24 cellular contexts compared by ENCODE assay signal in the genomic region with DNA sequence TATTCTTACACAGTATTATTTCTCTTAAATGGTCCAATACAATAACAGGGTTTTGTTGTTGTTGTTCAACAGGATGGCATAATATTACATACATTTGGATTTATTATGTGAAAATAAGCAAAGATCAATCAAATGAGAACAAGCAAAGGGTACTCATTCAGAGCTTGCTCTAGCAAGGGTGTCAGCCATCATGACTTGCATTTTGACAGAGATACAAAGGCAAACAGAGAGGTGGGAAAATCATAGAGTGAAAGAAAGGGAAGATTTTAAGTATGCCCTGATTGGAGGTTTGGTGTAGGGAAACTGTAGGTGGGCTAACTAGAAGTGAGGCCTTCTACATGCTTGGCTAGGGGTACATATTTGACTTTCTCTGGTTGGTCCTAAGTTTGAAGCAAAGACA.
DNase-seq lines count a peak whose midpoint lies in the region; ATAC-seq, FAIRE-seq and TF ChIP-seq lines count a peak whose summit lies in the region.
"Had no signal": no experiment of that assay in that cellular context is flagged by ENCODE, and none has a peak within 500 bp of the region (broad histone marks: within the 10 kb centered on the region; RNA-seq: fewer than 3 reads in every experiment).

No MANE protein-coding gene starts in this region.

- no peaks in the 10 kb centered on the region for H3K9me1 ChIP-seq in K562 (ENCODE audit: control insufficient read depth, insufficient read depth, low read length)

- no peaks in the 10 kb centered on the region for H3K27me3 Mint-ChIP-seq in GM23338 (ENCODE audit: insufficient read depth, low read depth, poor library complexity)
- H3K27me3 Mint-ChIP-seq: CD4-positive, alpha-beta T cell; CD8-positive, alpha-beta memory T cell had no signal

- no peak overlapping the region for H4K8ac ChIP-seq in neuronal stem cell (ENCODE audit: low read depth, low read length)

- H2BK120ac ChIP-seq in neuronal stem cell (ENCODE audit: low read depth, low read length): no peak overlapping the region

- no peak for FAIRE-seq in HepG2 (lab: Jason Lieb, UNC)
- FAIRE-seq in K562 (lab: Jason Lieb, UNC): no peak
- FAIRE-seq: D721Med, G401.6, GM12892, GM19239, H54 had no signal

- H2BK12ac ChIP-seq in neuronal stem cell (ENCODE audit: low read length): no peak overlapping the region

- no peak overlapping the region for H2BK15ac ChIP-seq in neuronal stem cell (ENCODE audit: low read length)

- no peak overlapping the region for H3K4me3 ChIP-seq in HepG2 (replicated peaks in 1 of 3; ENCODE audit: insufficient read depth in 1 of 3, low read depth in 2 of 3, low read length in 3 of 3)
- no peak overlapping the region for H3K4me3 ChIP-seq in right lobe of liver
- no peak overlapping the region for H3K4me3 ChIP-seq in GM23338
- H3K4me3 ChIP-seq in K562: no peak overlapping the region
- H3K4me3 ChIP-seq in neuronal stem cell (ENCODE audit: low read length in 2 of 2): no peak overlapping the region
- H3K4me3 ChIP-seq in left ventricle myocardium inferior: no peak overlapping the region
- no peak overlapping the region for H3K4me3 ChIP-seq in thyroid gland (replicated peaks in 1 of 3)
- H3K4me3 ChIP-seq: BLaER1 treated with 17β-estradiol and CSF1 and Interleukin-3, amounts not matched to agents 10 nM and 100 nM; GM23248; HAP-1 had no signal

- no TSS peak for BruUV-seq in HepG2 (replicated peaks; lab: Mats Ljungman, UMichigan)
- BruUV-seq in K562 (replicated peaks; lab: Mats Ljungman, UMichigan): no TSS peak

- in situ Hi-C loops in HepG2 (cut with HindIII; ENCODE audit: extremely low pct_ligation_motif_present, low pct_unique_long_range_greater_than_20kb): no loop called here
- in situ Hi-C loops in K562 (cut with MboI): no loop called here

- H3K79me1 ChIP-seq in neuronal stem cell (ENCODE audit: low read depth, low read length): no peaks in the 10 kb centered on the region

- no peaks in the 10 kb centered on the region for H3K4me1 Mint-ChIP-seq in GM23338
- H3K4me1 Mint-ChIP-seq: CD14-positive monocyte; CD8-positive, alpha-beta memory T cell had no signal

- H3K9me3 ChIP-seq in HepG2 (ENCODE audit: low read length) (no peaks in the 10 kb centered on the region), right lobe of liver (no peaks in the 10 kb centered on the region), K562 (replicated peaks; ENCODE audit: control insufficient read depth, insufficient read depth, low read depth, low read length) (peaks cover 3% of the 10 kb centered on the region; the same call in 1 of the 2 replicates), neuronal stem cell (replicated peaks in 1 of 2; ENCODE audit: control insufficient read depth in 2 of 2, insufficient read depth in 1 of 2, low read depth in 1 of 2, low read length in 2 of 2) (no peaks in the 10 kb centered on the region), left ventricle myocardium inferior (replicated peaks) (no peaks in the 10 kb centered on the region), thyroid gland (no peaks in the 10 kb centered on the region)
- H3K9me3 ChIP-seq: BE2C; BLaER1 treated with 17β-estradiol and CSF1 and Interleukin-3, amounts not matched to agents 10 nM and 100 nM; HAP-1 had no signal

- no peak overlapping the region for H3K9ac ChIP-seq in HepG2 (ENCODE audit: insufficient read depth, low read depth, low read length)
- H3K9ac ChIP-seq in K562 (ENCODE audit: insufficient read depth in 1 of 2, low read depth in 2 of 2, low read length in 2 of 2): no peak overlapping the region
- no peak overlapping the region for H3K9ac ChIP-seq in neuronal stem cell (ENCODE audit: low read depth, low read length, poor library complexity)
- H3K9ac ChIP-seq: BLaER1 treated with 17β-estradiol and CSF1 and Interleukin-3, amounts not matched to agents 10 nM and 100 nM; GM23248 had no signal

- no peaks in the 10 kb centered on the region for H3K36me3 Mint-ChIP-seq in GM23338 (ENCODE audit: low read depth)
- H3K36me3 Mint-ChIP-seq: CD14-positive monocyte; CD8-positive, alpha-beta memory T cell had no signal

- H4K91ac ChIP-seq in neuronal stem cell (ENCODE audit: low read depth, low read length, poor library complexity): no peak overlapping the region

- POLR2A ChIA-PET in HepG2 (lab: Yijun Ruan, JAX) (no interaction called here), K562 (lab: Yijun Ruan, JAX) (interaction anchor here (1.0 kb wide), 1 partner anchor 28 kb away, joined by 3 read pairs; no protein-coding TSS in a partner anchor)

- no peak overlapping the region for H3K23ac ChIP-seq in neuronal stem cell (ENCODE audit: low read depth, low read length, poor library complexity)

- DNase-seq in HepG2 (ENCODE audit: low spot score) (no peak), right lobe of liver (no peak), GM23338 (ENCODE audit: low spot score) (no peak), K562 (ENCODE audit: extremely low read depth in 1 of 4, low spot score in 3 of 4) (no peak), neuronal stem cell (ENCODE audit: low spot score) (no peak), left ventricle myocardium inferior (no peak), thyroid gland (no peak)
- DNase-seq: ACHN; AML-193; BE2C; CD4-positive, alpha-beta T cell; CD8-positive, alpha-beta memory T cell; DMS 273 treated with DMSO at 0.1 percent for 48 hours; DND-41; GM23248 had no signal

- H3K14ac ChIP-seq in neuronal stem cell (ENCODE audit: low read length): no peak overlapping the region

- TF ChIP-seq POLR2A in HepG2 (IDR thresholded peaks at IDR 0.05; ENCODE audit: insufficient read depth in 1 of 2, low read depth in 2 of 2, low read length in 2 of 2): no peak
- TF ChIP-seq POLR2A in right lobe of liver (IDR thresholded peaks at IDR 0.05): no peak
- no peak for TF ChIP-seq POLR2A in K562 (conservative IDR thresholded peaks at IDR 0.05)
- TF ChIP-seq POLR2A in thyroid gland (IDR thresholded peaks at IDR 0.05): no peak

- no peak for TF ChIP-seq EP300 in HepG2 (IDR thresholded peaks at IDR 0.05; ENCODE audit: low read depth in 2 of 2, low read length in 2 of 2)
- TF ChIP-seq EP300 in HepG2 (CRISPR knock-in tag; IDR thresholded peaks at IDR 0.05; ENCODE audit: borderline replicate concordance): no peak
- no peak for TF ChIP-seq EP300 in K562 (IDR thresholded peaks at IDR 0.05; ENCODE audit: low read length)

- no peaks in the 10 kb centered on the region; a peak in 1 of 5 replicates for H3K27me3 ChIP-seq in HepG2 (ENCODE audit: control insufficient read depth in 1 of 2, insufficient read depth in 2 of 2, low read length in 2 of 2)
- H3K27me3 ChIP-seq in right lobe of liver: no peaks in the 10 kb centered on the region
- no peaks in the 10 kb centered on the region for H3K27me3 ChIP-seq in GM23338 (ENCODE audit: insufficient read depth)
- no peaks in the 10 kb centered on the region for H3K27me3 ChIP-seq in K562 (ENCODE audit: control insufficient read depth in 2 of 2, insufficient read depth in 2 of 2, low read length in 2 of 2)
- H3K27me3 ChIP-seq in neuronal stem cell (ENCODE audit: control insufficient read depth in 3 of 3, insufficient read depth in 3 of 3, low read depth in 1 of 3, low read length in 3 of 3): no peaks in the 10 kb centered on the region
- H3K27me3 ChIP-seq in left ventricle myocardium inferior (ENCODE audit: low read depth): no peaks in the 10 kb centered on the region
- no peaks in the 10 kb centered on the region for H3K27me3 ChIP-seq in thyroid gland
- H3K27me3 ChIP-seq: BE2C; BLaER1 treated with 17β-estradiol and CSF1 and Interleukin-3, amounts not matched to agents 10 nM and 100 nM had no signal

- ATAC-seq in HepG2: no peak
- ATAC-seq in right lobe of liver: no peak
- ATAC-seq in GM23338: no peak
- no peak for ATAC-seq in K562
- no peak for ATAC-seq in GM18502 (IDR thresholded peaks at IDR 0.05; ENCODE audit: poor library complexity, unreplicated experiment)

- 0 out of 2 replicates have a peak overlapping the region, but pooled peaks have one; percentile 2 for H3K27ac Mint-ChIP-seq in GM23338
- H3K27ac Mint-ChIP-seq: CD14-positive monocyte; CD4-positive, alpha-beta T cell; CD8-positive, alpha-beta memory T cell had no signal

- CTCF ChIA-PET in HepG2 (lab: Yijun Ruan, JAX; ENCODE audit: low intra/inter-chr PET ratio, low total read pairs) (no interaction called here), K562 (lab: Yijun Ruan, JAX; ENCODE audit: low intra/inter-chr PET ratio) (no interaction called here)

- no peak overlapping the region for H3K4me3 Mint-ChIP-seq in GM23338
- H3K4me3 Mint-ChIP-seq: CD14-positive monocyte; CD4-positive, alpha-beta T cell; CD8-positive, alpha-beta memory T cell had no signal

- no peak overlapping the region for H2AFZ ChIP-seq in HepG2 (ENCODE audit: low read length)
- peak overlapping the region; percentile 57; the same call in 1 of the 2 replicates for H2AFZ ChIP-seq in GM23338
- H2AFZ ChIP-seq in K562 (ENCODE audit: low read depth, low read length): no peak overlapping the region
- peak overlapping the region; percentile 68 for H2AFZ ChIP-seq in neuronal stem cell (ENCODE audit: low read length)
- H2AFZ ChIP-seq: GM23248 had no signal

- no peaks in the 10 kb centered on the region for H4K20me1 ChIP-seq in HepG2 (ENCODE audit: insufficient read depth, low read length)
- H4K20me1 ChIP-seq in GM23338 (replicated peaks; ENCODE audit: insufficient read depth): no peaks in the 10 kb centered on the region
- no peaks in the 10 kb centered on the region for H4K20me1 ChIP-seq in K562 (replicated peaks; ENCODE audit: control insufficient read depth, insufficient read depth, low read length)
- H4K20me1 ChIP-seq: BLaER1 treated with 17β-estradiol and CSF1 and Interleukin-3, amounts not matched to agents 10 nM and 100 nM had no signal

- H3K4me1 ChIP-seq in HepG2 (ENCODE audit: insufficient read depth, low read length) (no peaks in the 10 kb centered on the region), right lobe of liver (no peaks in the 10 kb centered on the region), GM23338 (ENCODE audit: insufficient read depth) (no peaks in the 10 kb centered on the region), K562 (replicated peaks in 1 of 2; ENCODE audit: control insufficient read depth in 2 of 2, insufficient read depth in 2 of 2, low read length in 2 of 2) (no peaks in the 10 kb centered on the region), neuronal stem cell (ENCODE audit: control insufficient read depth in 2 of 2, insufficient read depth in 1 of 2, low read depth in 1 of 2, low read length in 2 of 2) (no peaks in the 10 kb centered on the region), left ventricle myocardium inferior (no peaks in the 10 kb centered on the region), thyroid gland (no peaks in the 10 kb centered on the region)
- H3K4me1 ChIP-seq: BE2C, HAP-1 had no signal

- H3K36me3 ChIP-seq in HepG2 (replicated peaks in 1 of 2; ENCODE audit: control insufficient read depth in 1 of 2, insufficient read depth in 2 of 2, low read length in 2 of 2) (no peaks in the 10 kb centered on the region), right lobe of liver (no peaks in the 10 kb centered on the region), GM23338 (ENCODE audit: insufficient read depth) (no peaks in the 10 kb centered on the region), K562 (ENCODE audit: control insufficient read depth, insufficient read depth, low read length) (no peaks in the 10 kb centered on the region; the same call in 2 of the 3 replicates), neuronal stem cell (replicated peaks in 1 of 2; ENCODE audit: control insufficient read depth in 2 of 2, insufficient read depth in 2 of 2, low read length in 2 of 2) (no peaks in the 10 kb centered on the region), left ventricle myocardium inferior (no peaks in the 10 kb centered on the region), thyroid gland (no peaks in the 10 kb centered on the region)
- H3K36me3 ChIP-seq: BE2C; BLaER1 treated with 17β-estradiol and CSF1 and Interleukin-3, amounts not matched to agents 10 nM and 100 nM; HAP-1 had no signal

- no peaks in the 10 kb centered on the region for H3K9me3 Mint-ChIP-seq in GM23338

- TF ChIP-seq CTCF in HepG2 (CRISPR knock-in tag; IDR thresholded peaks at IDR 0.05): no peak
- no peak for TF ChIP-seq CTCF in right lobe of liver (IDR thresholded peaks at IDR 0.05)
- TF ChIP-seq CTCF in GM23338 (conservative IDR thresholded peaks at IDR 0.05; ENCODE audit: low read depth in 2 of 2): no peak
- TF ChIP-seq CTCF in K562 (IDR thresholded peaks at IDR 0.05 in 2 of 3, conservative IDR thresholded peaks at IDR 0.05 in 1 of 3; ENCODE audit: insufficient read depth in 2 of 3, low read depth in 1 of 3, low read length in 3 of 3): no peak
- TF ChIP-seq CTCF in left ventricle myocardium inferior (IDR thresholded peaks at IDR 0.05; ENCODE audit: borderline replicate concordance): no peak
- TF ChIP-seq CTCF in thyroid gland (IDR thresholded peaks at IDR 0.05): no peak

- intact Hi-C loops in HepG2 (cut with micrococcal nuclease; ENCODE audit: unreplicated experiment): no loop called here
- intact Hi-C loops in right lobe of liver (cut with DNase I): no loop called here
- intact Hi-C loops in K562 (cut with micrococcal nuclease): no loop called here
- intact Hi-C loops in left ventricle myocardium inferior (cut with micrococcal nuclease): no loop called here
- intact Hi-C loops in thyroid gland (cut with DNase I): no loop called here

- no peak overlapping the region for H3K18ac ChIP-seq in neuronal stem cell (ENCODE audit: low read length)

- no peak overlapping the region for H2AK5ac ChIP-seq in neuronal stem cell (ENCODE audit: low read depth, low read length)

- H3K27ac ChIP-seq in HepG2 (ENCODE audit: extremely low read length, insufficient read depth, low read length): no peak overlapping the region
- H3K27ac ChIP-seq in right lobe of liver: no peak overlapping the region
- H3K27ac ChIP-seq in GM23338 (ENCODE audit: low read depth): no peak overlapping the region
- H3K27ac ChIP-seq in K562 (ENCODE audit: extremely low read depth, low read depth, low read length): peak overlapping the region; percentile 39; the same call in 2 of the 3 replicates
- no peak overlapping the region for H3K27ac ChIP-seq in neuronal stem cell (replicated peaks; ENCODE audit: low read length)
- no peak overlapping the region for H3K27ac ChIP-seq in left ventricle myocardium inferior (replicated peaks)
- no peak overlapping the region for H3K27ac ChIP-seq in thyroid gland
- H3K27ac ChIP-seq: BLaER1 treated with 17β-estradiol and CSF1 and Interleukin-3, amounts not matched to agents 10 nM and 100 nM; GM23248 had no signal

- TF ChIP-seq RAD21 in HepG2 (CRISPR knock-in tag; IDR thresholded peaks at IDR 0.05): no peak
- no peak for TF ChIP-seq RAD21 in K562 (CRISPR knock-in tag; conservative IDR thresholded peaks at IDR 0.05 in 1 of 2, IDR thresholded peaks at IDR 0.05 in 1 of 2)

- no peak overlapping the region for H3K4ac ChIP-seq in neuronal stem cell (ENCODE audit: low read length)

- peaks cover 10% of the 10 kb centered on the region; the same call in 1 of the 2 replicates for H3K9me2 ChIP-seq in GM23338 (ENCODE audit: insufficient read depth)

- no peak overlapping the region for H2BK5ac ChIP-seq in neuronal stem cell (ENCODE audit: low read length)

- H3F3A ChIP-seq in GM23338 (replicated peaks; ENCODE audit: low read depth): no peaks in the 10 kb centered on the region

- no peaks in the 10 kb centered on the region for H3K79me2 ChIP-seq in HepG2 (ENCODE audit: insufficient read depth, low read length)
- H3K79me2 ChIP-seq in GM23338 (replicated peaks; ENCODE audit: insufficient read depth): no peaks in the 10 kb centered on the region
- no peaks in the 10 kb centered on the region; the same call in 2 of the 3 replicates for H3K79me2 ChIP-seq in K562 (ENCODE audit: control insufficient read depth, insufficient read depth, low read length)

- no peak overlapping the region for H3K4me2 ChIP-seq in HepG2 (ENCODE audit: low read depth, low read length)
- no peak overlapping the region for H3K4me2 ChIP-seq in GM23338
- no peak overlapping the region for H3K4me2 ChIP-seq in K562 (ENCODE audit: insufficient read depth, low read length)
- H3K4me2 ChIP-seq in neuronal stem cell (ENCODE audit: insufficient read depth, low read length, poor library complexity, severe bottlenecking): no peak overlapping the region
- H3K4me2 ChIP-seq: BLaER1 treated with 17β-estradiol and CSF1 and Interleukin-3, amounts not matched to agents 10 nM and 100 nM had no signal

Comparison
In these comparisons a context has a peak if more than half of its experiments do, and no peak if none do; other contexts are left out.
1. H2AFZ ChIP-seq: peak in GM23338 (single experiment) and neuronal stem cell (single experiment); none in HepG2 (single experiment) and K562 (single experiment).
2. Of the 241 proteins assayed by ChIP-seq in both HepG2 and K562: peak only in HepG2: none; only in K562: MAFG and NFE2; in both: none; in neither: 238; mixed calls (peak in some experiments, not most) for 1.